ENCODE assay signal across 10 cellular contexts in the genomic region with DNA sequence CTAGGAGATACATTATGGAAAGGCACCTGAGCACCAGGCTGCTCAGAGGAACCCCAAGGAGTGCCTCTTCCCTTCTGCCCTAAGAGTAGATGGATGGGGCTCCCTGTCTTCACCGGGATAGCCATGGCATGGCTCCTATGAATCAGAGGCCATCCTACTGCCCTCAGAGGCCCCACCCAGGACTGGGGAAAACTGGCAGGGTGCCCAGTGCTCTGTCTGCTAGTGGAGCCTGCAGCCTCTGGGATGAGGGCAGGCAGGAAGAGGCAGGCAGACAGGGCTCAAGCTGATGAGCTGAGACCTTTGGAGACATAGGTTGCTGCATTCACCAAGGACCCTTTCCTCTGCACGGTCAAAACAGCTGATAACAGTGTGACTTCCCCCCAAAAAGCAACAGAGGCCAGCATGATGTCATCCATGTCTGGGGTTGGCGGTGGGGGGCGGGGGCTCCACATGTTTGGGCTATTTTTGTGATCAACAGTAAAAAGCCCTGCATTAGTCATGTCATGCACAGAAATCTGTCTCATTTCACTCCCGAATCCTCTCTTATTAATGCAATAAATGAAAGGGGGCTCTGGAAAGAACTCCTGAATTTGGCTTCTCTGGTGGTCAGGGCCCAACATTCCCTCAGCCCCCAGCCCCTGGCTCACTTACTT.
DNase-seq lines count a peak whose midpoint lies in the region; ATAC-seq and TF ChIP-seq lines count a peak whose summit lies in the region.
"Had no signal": no experiment of that assay in that cellular context is flagged by ENCODE, and none has a peak within 500 bp of the region (broad histone marks: within the 10 kb centered on the region; RNA-seq: fewer than 3 reads in every experiment).

No MANE protein-coding gene starts in this region.

- H3K27me3 ChIP-seq in colonic mucosa (no peaks in the 10 kb centered on the region), mesenchymal stem cell (ENCODE audit: control insufficient read depth in 1 of 2, insufficient read depth in 1 of 2, low read length in 2 of 2) (peaks cover 0 to 37% of the 10 kb centered on the region in 2 experiments)

- no peak overlapping the region for H2BK15ac ChIP-seq in mesenchymal stem cell (ENCODE audit: low read depth, poor library complexity, severe bottlenecking)

- no peak overlapping the region for H2BK120ac ChIP-seq in mesenchymal stem cell (ENCODE audit: low read depth, low read length)

- no peak overlapping the region for H3K4me2 ChIP-seq in mesenchymal stem cell (ENCODE audit: low read length, poor library complexity, severe bottlenecking)

- H3K23ac ChIP-seq in mesenchymal stem cell (ENCODE audit: low read length in 2 of 2) = no peak overlapping the region

- H3K18ac ChIP-seq in mesenchymal stem cell (ENCODE audit: low read depth in 1 of 2, low read length in 2 of 2) = peak overlapping the region in 1 of 2 experiments; percentile 48

- TF ChIP-seq CTCF in colonic mucosa (IDR thresholded peaks at IDR 0.05) = no peak

- intact Hi-C loops in colonic mucosa (cut with DNase I) = no loop called here

- no peak overlapping the region for H2AFZ ChIP-seq in mesenchymal stem cell (ENCODE audit: low read depth, low read length)

- no peak overlapping the region for H3K4ac ChIP-seq in mesenchymal stem cell (ENCODE audit: low read depth in 1 of 2, low read length in 2 of 2)

- 0% methylated on average over 2 of the region's 5 CpGs for WGBS in mesenchymal stem cell

- H3K4me3 ChIP-seq in colonic mucosa (no peak overlapping the region), mesenchymal stem cell (ENCODE audit: insufficient read depth in 1 of 2, low read depth in 1 of 2, low read length in 2 of 2) (no peak overlapping the region)

- H4K91ac ChIP-seq in mesenchymal stem cell (ENCODE audit: low read length) = no peak overlapping the region

- H3K36me3 ChIP-seq in colonic mucosa (no peaks in the 10 kb centered on the region), mesenchymal stem cell (ENCODE audit: control insufficient read depth in 1 of 2, insufficient read depth in 2 of 2, low read depth in 1 of 2, low read length in 2 of 2) (no peaks in the 10 kb centered on the region)

- no peak overlapping the region for H2BK12ac ChIP-seq in mesenchymal stem cell (ENCODE audit: low read length in 2 of 2)

- H3K79me1 ChIP-seq in mesenchymal stem cell (replicated peaks; ENCODE audit: low read length, poor library complexity, severe bottlenecking) = no peaks in the 10 kb centered on the region

- H3K4me1 ChIP-seq in colonic mucosa (no peaks in the 10 kb centered on the region), mesenchymal stem cell (ENCODE audit: control insufficient read depth, insufficient read depth, low read depth, low read length) (peaks cover 9% of the 10 kb centered on the region)

- DNase-seq in DMS153 treated with DMSO at 0.1 percent for 48 hours (lab: John Stamatoyannopoulos, UW; ENCODE audit: unreplicated experiment) (peak; percentile 6), M059J (ENCODE audit: low read depth) (peak; percentile 91), colonic mucosa (peak; percentile 28), mesenchymal stem cell (peak; percentile 72), NCI-H2196 (lab: John Stamatoyannopoulos, UW; ENCODE audit: unreplicated experiment) (no peak), NCI-H128 (lab: John Stamatoyannopoulos, UW; ENCODE audit: unreplicated experiment) (no peak)
- DNase-seq: central memory CD4-positive, alpha-beta T cell; NCI-H2081 treated with DMSO at 0.1 percent for 48 hours had no signal

- H2AK5ac ChIP-seq in mesenchymal stem cell (ENCODE audit: low read length, severe bottlenecking) = no peak overlapping the region

- no peak overlapping the region for H4K8ac ChIP-seq in mesenchymal stem cell (ENCODE audit: low read length)

- no peak overlapping the region for H3K9ac ChIP-seq in colonic mucosa (ENCODE audit: low read depth in 2 of 2, low read length in 2 of 2)
- H3K9ac ChIP-seq in mesenchymal stem cell (ENCODE audit: low read length) = peak overlapping the region; percentile 30

- H3K27ac ChIP-seq in colonic mucosa (no peak overlapping the region), mesenchymal stem cell (ENCODE audit: low read length, poor library complexity, severe bottlenecking) (no peak overlapping the region)

- no peak overlapping the region for H3K14ac ChIP-seq in mesenchymal stem cell (ENCODE audit: low read length in 2 of 2)

- no peaks in the 10 kb centered on the region for H3K9me3 ChIP-seq in colonic mucosa
- H3K9me3 ChIP-seq in mesenchymal stem cell (ENCODE audit: control insufficient read depth, low read length) = no peaks in the 10 kb centered on the region

- H2BK5ac ChIP-seq in mesenchymal stem cell (ENCODE audit: low read depth, low read length, poor library complexity, severe bottlenecking) = no peak overlapping the region

- ATAC-seq in GM21529 (IDR thresholded peaks at IDR 0.05; ENCODE audit: unreplicated experiment) (no peak), GM18858 (IDR thresholded peaks at IDR 0.05; ENCODE audit: unreplicated experiment) (no peak)

Comparison
In these comparisons a context has a peak if more than half of its experiments do, and no peak if none do; other contexts are left out.
1. DNase-seq: peak in DMS153 treated with DMSO at 0.1 percent for 48 hours (single experiment), M059J (single experiment), colonic mucosa (single experiment) and mesenchymal stem cell (single experiment); none in NCI-H2196 (single experiment) and NCI-H128 (single experiment).